Comparison of ENCODE assay signal across 8 cellular contexts in genomic region chr4:109559983-109560686, GRCh38. TPM values are rescaled to one million over a fixed set of nuclear protein-coding genes. Genes with fewer than 3 reads are reported as not detected.
DNase-seq lines count a peak whose midpoint lies in the region; ATAC-seq, FAIRE-seq and TF ChIP-seq lines count a peak whose summit lies in the region.

Gene MCUB, plus strand, starts transcription at chr4:109560246. Its CDS starts 92 bp downstream, at chr4:109560338.

- H3K27me3 ChIP-seq in right cardiac atrium (ENCODE audit: control insufficient read depth, insufficient read depth) (no peaks in the 10 kb centered on the region), uterus (no peaks in the 10 kb centered on the region)

- FAIRE-seq in GM12892 (lab: Jason Lieb, UNC): peak; percentile 66

- H3K4me1 Mint-ChIP-seq in T-helper 17 cell: peaks cover 38% of the 10 kb centered on the region

- ATAC-seq in HG02678 (IDR thresholded peaks at IDR 0.05; ENCODE audit: unreplicated experiment) (peak; percentile 91), T-helper 17 cell (peak; percentile 96), right cardiac atrium (peak; percentile 98 to 99)

- H3K27ac ChIP-seq in right cardiac atrium (ENCODE audit: low read length): peak within 1 kb of the TSS; percentile 83
- H3K27ac ChIP-seq in uterus: peak within 1 kb of the TSS; percentile 93 to 95

- H3K36me3 ChIP-seq in uterus: no peaks in the 10 kb centered on the region

- TF ChIP-seq POLR2A in GM12892 (IDR thresholded peaks at IDR 0.05; ENCODE audit: low read depth, low read length) (peak; percentile 72; the same call in 1 of the 2 replicates), uterus (IDR thresholded peaks at IDR 0.05) (peak; percentile 52 to 76)

- H3K4me3 ChIP-seq in right cardiac atrium (ENCODE audit: low read length) (peak within 1 kb of the TSS; percentile 73), uterus (peak within 1 kb of the TSS; percentile 57 to 66)

- H3K4me1 ChIP-seq in right cardiac atrium (ENCODE audit: control insufficient read depth, insufficient read depth, low read length) (no peaks in the 10 kb centered on the region), uterus (peaks cover 0 to 3% of the 10 kb centered on the region in 2 donors)

- H3K36me3 Mint-ChIP-seq in T-helper 17 cell (ENCODE audit: low read depth): peaks cover 10% of the 10 kb centered on the region

- WGBS in right cardiac atrium: under 1% methylated on average over 73 of the region's 73 CpGs

- TF ChIP-seq CTCF in uterus (IDR thresholded peaks at IDR 0.05): peak in 1 of 4 experiments; percentile 22

- no peaks in the 10 kb centered on the region for H3K27me3 Mint-ChIP-seq in T-helper 17 cell

- DNase-seq in GM12892 (ENCODE audit: insufficient read length): peak; percentile 84
- DNase-seq in NCI-H1105 (lab: John Stamatoyannopoulos, UW): peak; percentile 78
- peak; percentile 86 to 89 (median 87) for DNase-seq in T-helper 17 cell
- peak; percentile 71 for DNase-seq in amniotic stem cell (lab: John Stamatoyannopoulos, UW)
- peak; percentile 92 to 96 (median 95) for DNase-seq in right cardiac atrium
- peak; percentile 70 for DNase-seq in putamen (ENCODE audit: low spot score)
- peak; percentile 85 to 87 for DNase-seq in uterus

- peak within 1 kb of the TSS; percentile 94 for H3K27ac Mint-ChIP-seq in T-helper 17 cell

- intact Hi-C loops in right cardiac atrium (cut with DNase I): no loop called here
- intact Hi-C loops in uterus (cut with DNase I; ENCODE audit: low total_unique reads): no loop called here

- H3K9me3 ChIP-seq in T-helper 17 cell (ENCODE audit: control insufficient read depth, low read length, poor library complexity, severe bottlenecking) (no peaks in the 10 kb centered on the region), right cardiac atrium (ENCODE audit: control insufficient read depth, low read length) (no peaks in the 10 kb centered on the region), uterus (no peaks in the 10 kb centered on the region)

- peak within 1 kb of the TSS; percentile 94 for H3K4me3 Mint-ChIP-seq in T-helper 17 cell

RNA-seq across cellular contexts. Expression of gene MCUB, which starts in this region (rescaled TPM):
- 34.4 TPM for polyA plus RNA-seq in GM12892 (2012; ENCODE audit: missing spikeins)
- total RNA-seq in T-helper 17 cell: 10 to 100 TPM; 81.0 to 90.0 TPM
- 10 to 100 TPM; 10.8 to 25.3 (median 18.5) TPM for total RNA-seq in right cardiac atrium
- polyA plus RNA-seq in right cardiac atrium: 14.8 TPM
- 10 to 100 TPM in 3 of 4 donors, 1 to 10 TPM in 1; 3.3 to 34.8 (median 21.4) TPM for total RNA-seq in uterus

Comparison
In these comparisons a context has a peak if more than half of its experiments do, and no peak if none do; other contexts are left out.
1. Peak in every context shown above with its lines: DNase-seq, ATAC-seq, H3K4me3 ChIP-seq and H3K27ac ChIP-seq.